ENCODE assay signal across 8 cellular contexts in genomic region chr10:50738974-50739617, GRCh38. TPM values are rescaled to one million over a fixed set of nuclear protein-coding genes. Genes with fewer than 3 reads are reported as not detected.
DNase-seq lines count a peak whose midpoint lies in the region; ATAC-seq and TF ChIP-seq lines count a peak whose summit lies in the region.
"Not testable (repeated sequence)": the region's sequence is repeated elsewhere in the genome, so short reads cannot be mapped to it uniquely, and the experiment has no call there.

No MANE protein-coding gene starts in this region.

- not testable (repeated sequence) for H3K79me2 ChIP-seq in H9 (ENCODE audit: insufficient read depth, low read length); OCI-LY1 (ENCODE audit: insufficient read depth, low read length)

- ATAC-seq in right cardiac atrium; naive B cell (ENCODE audit: low read depth in 2 of 2); stimulated activated effector memory CD8-positive, alpha-beta T cell treated with anti-CD3 and anti-CD28 coated beads, Interleukin-12 subunit alpha, Interleukin-12 subunit beta, amount 100 ng/mL, for 72 hours: not testable (repeated sequence)

- not testable (repeated sequence) for H3K23ac ChIP-seq in H9 (ENCODE audit: insufficient read length, low read depth, low read length)

- not testable (repeated sequence) for H3K9me3 Mint-ChIP-seq in H9; activated T-helper 1 cell treated with anti-CD3 and anti-CD28 coated beads, Interleukin-12 subunit alpha, Interleukin-12 subunit beta, Interleukin-2, Interleukin-4 antibody, amounts not matched to agents 30 ng/mL and 10 ng/mL and 1 ng/mL, durations not matched to agents 14 hours and 24 hours and 36 hours; naive B cell; stimulated activated effector memory CD8-positive, alpha-beta T cell treated with anti-CD3 and anti-CD28 coated beads, Interleukin-12 subunit alpha, Interleukin-12 subunit beta, amount 100 ng/mL, for 72 hours

- H3K27ac ChIP-seq in H9 (ENCODE audit: insufficient read length, low read depth, low read length); OCI-LY1 (ENCODE audit: low read depth, low read length, poor library complexity, severe bottlenecking): not testable (repeated sequence)
- H3K27ac ChIP-seq in coronary artery (peak overlapping the region; percentile 64 to 88), right cardiac atrium (ENCODE audit: low read length) (peak overlapping the region; percentile 61)

- H3K36me3 Mint-ChIP-seq in H9 (ENCODE audit: insufficient read depth in 1 of 3, low read depth in 3 of 3); activated T-helper 1 cell treated with anti-CD3 and anti-CD28 coated beads, Interleukin-12 subunit alpha, Interleukin-12 subunit beta, Interleukin-2, Interleukin-4 antibody, amounts not matched to agents 30 ng/mL and 10 ng/mL and 1 ng/mL, durations not matched to agents 14 hours and 24 hours and 36 hours (ENCODE audit: low read depth); naive B cell; stimulated activated effector memory CD8-positive, alpha-beta T cell treated with anti-CD3 and anti-CD28 coated beads, Interleukin-12 subunit alpha, Interleukin-12 subunit beta, amount 100 ng/mL, for 72 hours: not testable (repeated sequence)

- H3K4ac ChIP-seq in H9 (ENCODE audit: low read depth, low read length), result not testable (repeated sequence)

- peak overlapping the region; percentile 81 to 99 (median 83); a peak in 5 of 7 replicates for H3K27ac Mint-ChIP-seq in H9
- H3K27ac Mint-ChIP-seq in activated T-helper 1 cell treated with anti-CD3 and anti-CD28 coated beads, Interleukin-12 subunit alpha, Interleukin-12 subunit beta, Interleukin-2, Interleukin-4 antibody, amounts not matched to agents 30 ng/mL and 10 ng/mL and 1 ng/mL, durations not matched to agents 14 hours and 24 hours and 36 hours, result not testable (repeated sequence)
- H3K27ac Mint-ChIP-seq in naive B cell, result peak overlapping the region; percentile 21 to 96 (median 83)
- peak overlapping the region; percentile 97 for H3K27ac Mint-ChIP-seq in stimulated activated effector memory CD8-positive, alpha-beta T cell treated with anti-CD3 and anti-CD28 coated beads, Interleukin-12 subunit alpha, Interleukin-12 subunit beta, amount 100 ng/mL, for 72 hours

- not testable (repeated sequence) for H3K9me2 ChIP-seq in OCI-LY1 (ENCODE audit: low read depth, low read length)

- H2AK5ac ChIP-seq in H9 (ENCODE audit: insufficient read length, low read length), result not testable (repeated sequence)

- not testable (repeated sequence) for H4K5ac ChIP-seq in H9 (ENCODE audit: insufficient read length, low read depth, low read length)

- not testable (repeated sequence) for H2BK20ac ChIP-seq in H9 (ENCODE audit: low read depth, low read length, poor library complexity, severe bottlenecking)

- H2BK12ac ChIP-seq in H9 (ENCODE audit: insufficient read length, low read depth, low read length), result not testable (repeated sequence)

- H3K4me2 ChIP-seq in H9 (ENCODE audit: insufficient read depth, insufficient read length, low read length), result peak overlapping the region; percentile 94
- peak overlapping the region; percentile 70 for H3K4me2 ChIP-seq in OCI-LY1 (ENCODE audit: low read length)

- not testable (repeated sequence) for H3K9me3 ChIP-seq in H9 (ENCODE audit: control insufficient read depth, low read depth, low read length); OCI-LY1 (ENCODE audit: low read length); right cardiac atrium (ENCODE audit: control insufficient read depth, low read length)

- not testable (repeated sequence) for DNase-seq in AG10803 (ENCODE audit: low read depth); H9; activated T-helper 1 cell treated with anti-CD3 and anti-CD28 coated beads, Interleukin-12 subunit alpha, Interleukin-12 subunit beta, Interleukin-2, Interleukin-4 antibody, amounts not matched to agents 30 ng/mL and 10 ng/mL and 1 ng/mL, durations not matched to agents 14 hours and 24 hours and 36 hours (ENCODE audit: low spot score); coronary artery (ENCODE audit: low spot score); naive B cell; stimulated activated effector memory CD8-positive, alpha-beta T cell treated with anti-CD3 and anti-CD28 coated beads, Interleukin-12 subunit alpha, Interleukin-12 subunit beta, amount 100 ng/mL, for 72 hours (ENCODE audit: low spot score in 2 of 2)
- peak in 1 of 3 donors; percentile 28 for DNase-seq in right cardiac atrium

- H3K27me3 Mint-ChIP-seq in H9 (ENCODE audit: low read depth), result peaks cover 28% of the 10 kb centered on the region
- H3K27me3 Mint-ChIP-seq in activated T-helper 1 cell treated with anti-CD3 and anti-CD28 coated beads, Interleukin-12 subunit alpha, Interleukin-12 subunit beta, Interleukin-2, Interleukin-4 antibody, amounts not matched to agents 30 ng/mL and 10 ng/mL and 1 ng/mL, durations not matched to agents 14 hours and 24 hours and 36 hours (ENCODE audit: insufficient read depth), result peaks cover 20% of the 10 kb centered on the region
- peaks cover 10 to 31% (median 21%) of the 10 kb centered on the region in 3 donors for H3K27me3 Mint-ChIP-seq in naive B cell

- peak overlapping the region; percentile 8 for H3K18ac ChIP-seq in H9 (ENCODE audit: insufficient read length, low read depth, low read length)

- H3K4me3 Mint-ChIP-seq in H9 (peak overlapping the region; percentile 94 to 98), naive B cell (peak overlapping the region; percentile 88 to 99 (median 98))
- peak overlapping the region; percentile 98 for H3K4me3 Mint-ChIP-seq in activated T-helper 1 cell treated with anti-CD3 and anti-CD28 coated beads, Interleukin-12 subunit alpha, Interleukin-12 subunit beta, Interleukin-2, Interleukin-4 antibody, amounts not matched to agents 30 ng/mL and 10 ng/mL and 1 ng/mL, durations not matched to agents 14 hours and 24 hours and 36 hours
- H3K4me3 Mint-ChIP-seq in stimulated activated effector memory CD8-positive, alpha-beta T cell treated with anti-CD3 and anti-CD28 coated beads, Interleukin-12 subunit alpha, Interleukin-12 subunit beta, amount 100 ng/mL, for 72 hours, result peak overlapping the region; percentile 96

- peak overlapping the region; percentile 88 for H3K4me3 ChIP-seq in AG10803 (ENCODE audit: low read length)
- peak overlapping the region; percentile 72 for H3K4me3 ChIP-seq in OCI-LY1 (ENCODE audit: low read depth, low read length, poor library complexity, severe bottlenecking)
- H3K4me3 ChIP-seq in coronary artery, result peak overlapping the region; percentile 76
- H3K4me3 ChIP-seq in right cardiac atrium (ENCODE audit: low read length), result peak overlapping the region; percentile 65

- H3T11ph ChIP-seq in H9 (ENCODE audit: low read length), result not testable (repeated sequence)

- not testable (repeated sequence) for H3K56ac ChIP-seq in H9 (ENCODE audit: insufficient read length, low read depth, low read length)

- not testable (repeated sequence) for H3K79me1 ChIP-seq in H9 (ENCODE audit: insufficient read depth, low read depth, low read length, poor library complexity, severe bottlenecking)

- no CpG with 5 or more reads among the region's 23 CpGs for WGBS in H9 (ENCODE audit: extremely low coverage, insufficient read length, low lambda C conversion rate)
- 70% methylated on average over 23 of the region's 23 CpGs for WGBS in right cardiac atrium

- peak overlapping the region; percentile 86 for H3K9ac ChIP-seq in H9 (ENCODE audit: extremely low read depth, insufficient read length, low read length)
- peak overlapping the region; percentile 62 for H3K9ac ChIP-seq in OCI-LY1 (ENCODE audit: low read length)

- H3K23me2 ChIP-seq in H9 (ENCODE audit: insufficient read length, low read depth, low read length, poor library complexity, severe bottlenecking), result peaks cover 11% of the 10 kb centered on the region

- peak overlapping the region; percentile 41; the same call in 1 of the 2 replicates for H3K14ac ChIP-seq in H9 (ENCODE audit: insufficient read depth, low read length)

- H3K27me3 ChIP-seq in H9 (ENCODE audit: insufficient read depth, low read length); OCI-LY1 (ENCODE audit: insufficient read depth, low read length); right cardiac atrium (ENCODE audit: control insufficient read depth, insufficient read depth): not testable (repeated sequence)

- H3K4me1 Mint-ChIP-seq in H9 (peaks cover 8 to 12% of the 10 kb centered on the region in 2 experiments; a peak in 3 of 4 replicates), naive B cell (peaks cover 22 to 23% (median 22%) of the 10 kb centered on the region in 3 donors)
- H3K4me1 Mint-ChIP-seq in activated T-helper 1 cell treated with anti-CD3 and anti-CD28 coated beads, Interleukin-12 subunit alpha, Interleukin-12 subunit beta, Interleukin-2, Interleukin-4 antibody, amounts not matched to agents 30 ng/mL and 10 ng/mL and 1 ng/mL, durations not matched to agents 14 hours and 24 hours and 36 hours (ENCODE audit: low read depth), result peaks cover 17% of the 10 kb centered on the region
- peaks cover 24% of the 10 kb centered on the region for H3K4me1 Mint-ChIP-seq in stimulated activated effector memory CD8-positive, alpha-beta T cell treated with anti-CD3 and anti-CD28 coated beads, Interleukin-12 subunit alpha, Interleukin-12 subunit beta, amount 100 ng/mL, for 72 hours

- TF ChIP-seq CTCF in AG10803 (conservative IDR thresholded peaks at IDR 0.05; ENCODE audit: low read length); H9 (conservative IDR thresholded peaks at IDR 0.05); OCI-LY1 (IDR thresholded peaks at IDR 0.05; ENCODE audit: low read length); coronary artery (IDR thresholded peaks at IDR 0.05): not testable (repeated sequence)

- H4K20me1 ChIP-seq in H9 (ENCODE audit: control insufficient read depth, insufficient read depth, insufficient read length); OCI-LY1 (ENCODE audit: insufficient read depth, low read length): not testable (repeated sequence)

- H2BK5ac ChIP-seq in H9 (ENCODE audit: insufficient read length, low read length), result not testable (repeated sequence)

- not testable (repeated sequence) for H4K91ac ChIP-seq in H9 (ENCODE audit: insufficient read length, low read depth, low read length)

- not testable (repeated sequence) for H4K8ac ChIP-seq in H9 (replicated peaks; ENCODE audit: insufficient read length, low read depth, low read length)

- intact Hi-C loops in activated T-helper 1 cell treated with anti-CD3 and anti-CD28 coated beads, Interleukin-12 subunit alpha, Interleukin-12 subunit beta, Interleukin-2, Interleukin-4 antibody, amounts not matched to agents 30 ng/mL and 10 ng/mL and 1 ng/mL, durations not matched to agents 14 hours and 24 hours and 36 hours (cut with micrococcal nuclease), result loop anchor here (5.0 kb wide), 1 partner anchor 102 kb away; no protein-coding TSS in a partner anchor
- intact Hi-C loops in right cardiac atrium (cut with DNase I), result not testable (repeated sequence)

- not testable (repeated sequence) for H3F3A ChIP-seq in OCI-LY1 (ENCODE audit: insufficient read depth, low read length)

- H3K4me1 ChIP-seq in H9 (ENCODE audit: insufficient read depth, low read length); OCI-LY1 (ENCODE audit: insufficient read depth, low read length, severe bottlenecking); right cardiac atrium (ENCODE audit: control insufficient read depth, insufficient read depth, low read length): not testable (repeated sequence)

- H2BK120ac ChIP-seq in H9 (ENCODE audit: low read depth, low read length, poor library complexity, severe bottlenecking), result not testable (repeated sequence)

- H2AFZ ChIP-seq in H9 (ENCODE audit: low read length), result not testable (repeated sequence)
- H2AFZ ChIP-seq in OCI-LY1 (ENCODE audit: low read length), result 0 out of 2 replicates have a peak overlapping the region, but pooled peaks have one; percentile 9

- H2BK15ac ChIP-seq in H9 (ENCODE audit: low read depth, low read length), result not testable (repeated sequence)

- not testable (repeated sequence) for H3K36me3 ChIP-seq in OCI-LY1 (ENCODE audit: insufficient read depth, low read length)

RNA-seq across cellular contexts. Expression of gene ASAH2B, which starts 0.6 kb away (rescaled TPM):
- total RNA-seq in H9 (2021) (8.6 and 10.6 TPM in 2 replicates), right cardiac atrium (1 to 10 TPM; 4.4 to 8.4 (median 5.8) TPM)
- total RNA-seq in activated T-helper 1 cell treated with anti-CD3 and anti-CD28 coated beads, Interleukin-12 subunit alpha, Interleukin-12 subunit beta, Interleukin-2, Interleukin-4 antibody, amounts not matched to agents 30 ng/mL and 10 ng/mL and 1 ng/mL, durations not matched to agents 14 hours and 24 hours and 36 hours, result 2.9 and 4.0 TPM in 2 replicates
- polyA plus RNA-seq in right cardiac atrium (2.2 TPM), naive B cell (ENCODE audit: low read depth in 6 of 6) (1 to 10 TPM in 3 of 6 donors, under 1 TPM in 2, not detected in 1; 0.63 to 2.1 (median 1.6) TPM)
